ENCODE assay signal across 1 cellular context in genomic region chr5:156327306-156327705, GRCh38.
TF ChIP-seq lines count a peak whose summit lies in the region.

No MANE protein-coding gene starts in this region.

TF ChIP-seq in SK-N-SH treated with all-trans-retinoic acid at 6 μM for 48 hours, 23 proteins besides CTCF, POLR2A, EP300 and RAD21 (continued from another document):
- TF ChIP-seq CSRNP3 (CRISPR knock-in tag; IDR thresholded peaks at IDR 0.05) (no peak), TSHZ2 (CRISPR knock-in tag; IDR thresholded peaks at IDR 0.05) (no peak), ZFP30 (CRISPR knock-in tag; IDR thresholded peaks at IDR 0.05) (no peak), ESRRG (CRISPR knock-in tag; IDR thresholded peaks at IDR 0.05) (no peak)
